10 cellular contexts compared by ENCODE assay signal in the genomic region with DNA sequence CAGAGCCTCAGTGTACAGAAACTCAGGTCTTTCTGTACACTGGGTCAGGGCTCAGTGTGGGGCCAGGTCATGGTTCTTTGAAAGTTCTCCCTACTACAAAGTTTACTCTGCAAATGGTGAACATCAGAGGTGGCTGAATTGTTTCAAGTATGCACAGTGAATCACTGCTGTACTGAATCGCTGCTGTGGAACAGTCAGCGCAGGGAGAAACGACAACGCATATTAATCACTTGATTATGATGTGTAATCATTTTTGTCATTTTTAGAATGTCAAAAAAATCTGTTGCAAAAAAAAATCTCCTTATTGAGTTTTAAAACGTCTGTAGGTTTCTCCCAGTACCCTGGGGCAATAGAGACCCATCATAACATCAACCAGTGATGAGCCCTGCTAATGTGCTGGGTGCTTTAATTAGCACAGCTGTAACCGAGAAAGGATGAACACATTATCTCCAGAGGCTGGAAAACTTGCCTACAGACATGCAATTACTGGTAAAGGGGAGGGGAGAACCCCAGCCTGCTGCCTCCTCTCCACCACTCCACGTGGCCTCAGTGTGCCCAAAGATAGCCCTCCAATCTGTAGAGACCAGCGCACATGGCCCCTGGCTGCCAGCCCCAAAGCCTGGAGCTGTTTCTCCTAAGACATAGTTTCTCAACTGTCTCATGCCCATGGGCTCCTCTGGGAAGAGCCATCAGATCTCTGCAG. TPM values are rescaled to one million over a fixed set of nuclear protein-coding genes. Genes with fewer than 3 reads are reported as not detected.
DNase-seq lines count a peak whose midpoint lies in the region; ATAC-seq and TF ChIP-seq lines count a peak whose summit lies in the region.
"Had no signal": no experiment of that assay in that cellular context is flagged by ENCODE, and none has a peak within 500 bp of the region (broad histone marks: within the 10 kb centered on the region; RNA-seq: fewer than 3 reads in every experiment).

No MANE protein-coding gene starts in this region.

- H3K27ac Mint-ChIP-seq in brain (peak overlapping the region; percentile 83 to 95 (median 88)), mesothelial cell of epicardium (peak overlapping the region; percentile 96)

- H3K4me1 ChIP-seq in heart right ventricle, result peaks cover 26 to 100% (median 94%) of the 10 kb centered on the region in 9 donors
- H3K4me1 ChIP-seq in upper lobe of right lung, result peaks cover 99% of the 10 kb centered on the region

- no peaks in the 10 kb centered on the region for H3K36me3 ChIP-seq in heart right ventricle
- no peaks in the 10 kb centered on the region for H3K36me3 ChIP-seq in upper lobe of right lung

- peaks cover 80% of the 10 kb centered on the region for H3K4me1 Mint-ChIP-seq in brain
- peaks cover 78% of the 10 kb centered on the region for H3K4me1 Mint-ChIP-seq in mesothelial cell of epicardium

- peak overlapping the region in 9 of 10 donors; percentile 64 to 91 (median 76) for H3K27ac ChIP-seq in heart right ventricle
- H3K27ac ChIP-seq in upper lobe of right lung, result peak overlapping the region; percentile 95

- no peak overlapping the region for H3K4me3 ChIP-seq in heart right ventricle
- H3K4me3 ChIP-seq in upper lobe of right lung, result no peak overlapping the region

- peak in 1 of 2 donors; percentile 52 for DNase-seq in heart right ventricle
- DNase-seq in Right ventricle myocardium superior, result no peak
- no peak for DNase-seq in mesothelial cell of epicardium (ENCODE audit: low spot score in 2 of 2, unreplicated experiment in 2 of 2)
- no peak for DNase-seq in upper lobe of right lung
- no peak for DNase-seq in activated gamma-delta T cell (lab: John Stamatoyannopoulos, UW)
- DNase-seq: hippocampal formation, NCI-H1417 treated with DMSO at 0.1 percent for 48 hours had no signal

- TF ChIP-seq CTCF in heart right ventricle (IDR thresholded peaks at IDR 0.05), result no peak
- TF ChIP-seq CTCF in brain (conservative IDR thresholded peaks at IDR 0.05), result no peak
- no peak for TF ChIP-seq CTCF in mesothelial cell of epicardium (IDR thresholded peaks at IDR 0.05; ENCODE audit: unreplicated experiment)
- no peak for TF ChIP-seq CTCF in upper lobe of right lung (IDR thresholded peaks at IDR 0.05)

- peaks cover 3% of the 10 kb centered on the region for H3K36me3 Mint-ChIP-seq in brain
- no peaks in the 10 kb centered on the region for H3K36me3 Mint-ChIP-seq in mesothelial cell of epicardium

- H3K4me3 Mint-ChIP-seq in brain (peak overlapping the region in 2 of 5 experiments; percentile 3 to 20), mesothelial cell of epicardium (no peak overlapping the region)

- ATAC-seq in heart right ventricle (peak in 4 of 8 donors; percentile 11 to 59 (median 45)), Right ventricle myocardium superior (ENCODE audit: poor library complexity) (no peak), upper lobe of right lung (no peak), GM19023 (IDR thresholded peaks at IDR 0.05; ENCODE audit: unreplicated experiment) (no peak), HG03039 (IDR thresholded peaks at IDR 0.05; ENCODE audit: unreplicated experiment) (no peak)

- H3K27me3 Mint-ChIP-seq in brain (peaks cover 4% of the 10 kb centered on the region), mesothelial cell of epicardium (ENCODE audit: low read depth) (no peaks in the 10 kb centered on the region)

- H3K9me3 ChIP-seq in heart right ventricle (no peaks in the 10 kb centered on the region), upper lobe of right lung (no peaks in the 10 kb centered on the region)

- no peaks in the 10 kb centered on the region for H3K27me3 ChIP-seq in heart right ventricle
- no peaks in the 10 kb centered on the region for H3K27me3 ChIP-seq in upper lobe of right lung

- H3K9me3 Mint-ChIP-seq in brain (no peaks in the 10 kb centered on the region), mesothelial cell of epicardium (no peaks in the 10 kb centered on the region)

- intact Hi-C loops in heart right ventricle (cut with DNase I) (no loop called here), Right ventricle myocardium superior (cut with DNase I) (no loop called here), upper lobe of right lung (cut with DNase I) (loop anchor here (5.0 kb wide), 1 partner anchor 44 kb away; no protein-coding TSS in a partner anchor)

- 61 to 65% methylated on average over 8 of the region's 8 CpGs for WGBS in heart right ventricle, 2 donors

RNA-seq across cellular contexts. Expression of gene ARRB1, which starts 12.8 kb away (rescaled TPM):
- total RNA-seq in heart right ventricle (10 to 100 TPM; 14.4 to 33.9 (median 21.7) TPM), Right ventricle myocardium superior (24.6 TPM), mesothelial cell of epicardium (15.9 to 17.5 TPM (median 16.5 TPM) in 3 replicates), upper lobe of right lung (188 TPM)
- polyA plus RNA-seq in heart right ventricle (1 to 10 TPM; 8.1 to 8.9 TPM), brain (ENCODE audit: insufficient read depth, low read depth, low replicate concordance) (24.8 TPM)
